In the genomic region with DNA sequence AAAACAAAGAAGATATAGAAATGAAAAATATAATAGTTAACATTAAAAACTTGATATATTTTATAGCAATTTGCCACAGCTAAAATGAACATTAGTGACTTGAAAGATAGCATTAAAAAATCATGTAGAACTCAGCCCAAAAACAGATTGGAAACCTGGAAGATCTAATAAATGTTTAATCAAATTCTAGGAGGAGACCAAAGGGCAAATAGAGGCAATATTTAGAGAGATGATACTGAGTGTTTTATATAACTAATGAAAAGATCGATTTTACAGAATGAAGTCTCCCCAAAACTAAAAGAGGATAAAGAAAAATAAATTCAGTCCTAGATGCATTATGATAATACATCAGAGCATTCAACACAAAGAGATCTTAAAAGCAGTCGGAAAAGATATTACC, we compare ENCODE assay signal across 30 cellular contexts.
"Had no signal": no experiment of that assay in that cellular context is flagged by ENCODE, and none has a peak within 500 bp of the region (broad histone marks: within the 10 kb centered on the region; RNA-seq: fewer than 3 reads in every experiment).

No MANE protein-coding gene starts in this region.

- H3K27me3 Mint-ChIP-seq: progenitor cell of endocrine pancreas; stimulated activated memory B cell treated with anti-CD40 and anti-IgM and Interleukin-4, amounts not matched to agents 10 μg/mL and 1 μg/mL and 100 μg/mL, for 72 hours; stimulated activated naive CD8-positive, alpha-beta T cell treated with anti-CD3 and anti-CD28 coated beads, Interleukin-15, Interleukin-2, amounts not matched to agents 100 ng/mL and 50 ng/mL, for 24 hours had no signal

- H3K27ac Mint-ChIP-seq: natural killer cell; nephron; neural progenitor cell; progenitor cell of endocrine pancreas; stimulated activated memory B cell treated with anti-CD40 and anti-IgM and Interleukin-4, amounts not matched to agents 10 μg/mL and 1 μg/mL and 100 μg/mL, for 72 hours; stimulated activated naive CD8-positive, alpha-beta T cell treated with anti-CD3 and anti-CD28 coated beads, Interleukin-15, Interleukin-2, amounts not matched to agents 100 ng/mL and 50 ng/mL, for 24 hours had no signal

- FAIRE-seq: urothelium cell line had no signal

- H3K79me2 ChIP-seq: parathyroid adenoma had no signal

- H3K4me3 ChIP-seq: neural progenitor cell, ovary, psoas muscle, skin epidermis, smooth muscle cell, spleen, stomach, thoracic aorta, thyroid gland, tibial nerve, upper lobe of left lung, vagina had no signal

- H3K9me3 ChIP-seq: ovary, psoas muscle, thyroid gland, upper lobe of left lung, vagina had no signal

- H3K27ac ChIP-seq: neural progenitor cell, ovary, parathyroid adenoma, psoas muscle, skin epidermis, spleen, stomach, thoracic aorta, thyroid gland, tibial nerve, upper lobe of left lung, vagina had no signal

- H3K36me3 ChIP-seq: neural progenitor cell, ovary, thoracic aorta, thyroid gland, upper lobe of left lung, vagina had no signal

- H3K4me2 ChIP-seq: neural progenitor cell, smooth muscle cell had no signal

- H2AFZ ChIP-seq: neural progenitor cell, parathyroid adenoma had no signal

- H3K27me3 ChIP-seq: neural progenitor cell, ovary, spleen, stomach, thyroid gland, tibial nerve, upper lobe of left lung, vagina had no signal

- H3K9ac ChIP-seq: neural progenitor cell, parathyroid adenoma had no signal

- H3K4me1 Mint-ChIP-seq: natural killer cell; neural progenitor cell; stimulated activated memory B cell treated with anti-CD40 and anti-IgM and Interleukin-4, amounts not matched to agents 10 μg/mL and 1 μg/mL and 100 μg/mL, for 72 hours had no signal

- H3K9me3 Mint-ChIP-seq: natural killer cell; neural progenitor cell; stimulated activated memory B cell treated with anti-CD40 and anti-IgM and Interleukin-4, amounts not matched to agents 10 μg/mL and 1 μg/mL and 100 μg/mL, for 72 hours had no signal

- ATAC-seq: natural killer cell; psoas muscle; right cardiac atrium; sciatic nerve; stimulated activated memory B cell treated with anti-CD40 and anti-IgM and Interleukin-4, amounts not matched to agents 10 μg/mL and 1 μg/mL and 100 μg/mL, for 72 hours had no signal

- H3K36me3 Mint-ChIP-seq: natural killer cell had no signal

- DNase-seq: natural killer cell; occipital lobe; ovary; posterior cingulate gyrus; psoas muscle; right cardiac atrium; spleen; stimulated activated CD4-positive, alpha-beta T cell treated with anti-CD3 and anti-CD28 coated beads, Interleukin-12 subunit alpha, Interleukin-12 subunit beta, amount 100 ng/mL, for 4 hours; stimulated activated CD4-positive, alpha-beta T cell treated with anti-CD3 and anti-CD28 coated beads, Interleukin-1b, Interleukin-23, amount 100 ng/mL, for 48 hours; stimulated activated CD4-positive, alpha-beta T cell treated with anti-CD3 and anti-CD28 coated beads, Interleukin-4, amount 100 ng/mL, for 1 hour; stimulated activated CD4-positive, alpha-beta T cell treated with anti-CD3 and anti-CD28 coated beads, Interleukin-4, amount 100 ng/mL, for 4 hours; stimulated activated CD8-positive, alpha-beta memory T cell treated with anti-CD3 and anti-CD28 coated beads, Interleukin-4, amount 100 ng/mL, for 48 hours; stimulated activated naive CD4-positive, alpha-beta T cell treated with Interleukin-2 at 50 U/mL for 16 hours; stomach; thyroid gland; trophoblast cell; upper lobe of left lung had no signal

- H3K4me3 Mint-ChIP-seq: natural killer cell; nephron; neural progenitor cell; stimulated activated memory B cell treated with anti-CD40 and anti-IgM and Interleukin-4, amounts not matched to agents 10 μg/mL and 1 μg/mL and 100 μg/mL, for 72 hours; stimulated activated naive CD8-positive, alpha-beta T cell treated with anti-CD3 and anti-CD28 coated beads, Interleukin-15, Interleukin-2, amounts not matched to agents 100 ng/mL and 50 ng/mL, for 24 hours had no signal

- H3K4me1 ChIP-seq: neural progenitor cell, parathyroid adenoma, psoas muscle, spleen, stomach, thyroid gland, tibial nerve, upper lobe of left lung, vagina had no signal
